Comparison of ENCODE assay signal across 12 cellular contexts in genomic region chr11:65526744-65527143, GRCh38. TPM values are rescaled to one million over a fixed set of nuclear protein-coding genes. Genes with fewer than 3 reads are reported as not detected.
A peak's percentile ranks its signal among the peaks of the same experiment; 100 is the strongest.
DNase-seq lines count a peak whose midpoint lies in the region; ATAC-seq and TF ChIP-seq lines count a peak whose summit lies in the region.
"Had no signal": no experiment of that assay in that cellular context is flagged by ENCODE, and none has a peak within 500 bp of the region (broad histone marks: within the 10 kb centered on the region; RNA-seq: fewer than 3 reads in every experiment).

No MANE protein-coding gene starts in this region.

- H3K4me3 Mint-ChIP-seq in activated CD8-positive, alpha-beta T cell treated with anti-CD3 and anti-CD28 coated beads for 36 hours = peak overlapping the region; percentile 93

- no peaks in the 10 kb centered on the region for H3K27me3 ChIP-seq in right cardiac atrium (ENCODE audit: control insufficient read depth, insufficient read depth)
- H3K27me3 ChIP-seq in right atrium auricular region = no peaks in the 10 kb centered on the region
- no peaks in the 10 kb centered on the region for H3K27me3 ChIP-seq in mesenchymal stem cell (ENCODE audit: control insufficient read depth in 1 of 2, insufficient read depth in 1 of 2, low read length in 2 of 2)

- H3K4me1 ChIP-seq in right cardiac atrium (ENCODE audit: control insufficient read depth, insufficient read depth, low read length) (peaks cover 9% of the 10 kb centered on the region), right atrium auricular region (peaks cover 0 to 30% of the 10 kb centered on the region in 2 donors), mesenchymal stem cell (ENCODE audit: control insufficient read depth, insufficient read depth, low read depth, low read length) (peaks cover 37% of the 10 kb centered on the region)

- H3K79me1 ChIP-seq in mesenchymal stem cell (replicated peaks; ENCODE audit: low read length, poor library complexity, severe bottlenecking) = peaks cover 37% of the 10 kb centered on the region

- no peak overlapping the region for H2AFZ ChIP-seq in mesenchymal stem cell (ENCODE audit: low read depth, low read length)

- H3K9ac ChIP-seq in mesenchymal stem cell (ENCODE audit: low read length) = peak overlapping the region; percentile 98

- peaks cover 37% of the 10 kb centered on the region for H3K36me3 Mint-ChIP-seq in activated CD8-positive, alpha-beta T cell treated with anti-CD3 and anti-CD28 coated beads for 36 hours (ENCODE audit: low read depth)

- no peak overlapping the region for H3K4me3 ChIP-seq in right cardiac atrium (ENCODE audit: low read length)
- no peak overlapping the region for H3K4me3 ChIP-seq in right atrium auricular region
- peak overlapping the region in 1 of 2 experiments; percentile 97 for H3K4me3 ChIP-seq in mesenchymal stem cell (ENCODE audit: insufficient read depth in 1 of 2, low read depth in 1 of 2, low read length in 2 of 2)

- H4K8ac ChIP-seq in mesenchymal stem cell (ENCODE audit: low read length) = no peak overlapping the region

- no peak overlapping the region for H3K4me2 ChIP-seq in mesenchymal stem cell (ENCODE audit: low read length, poor library complexity, severe bottlenecking)

- peak overlapping the region in 1 of 2 experiments; percentile 14 for H3K23ac ChIP-seq in mesenchymal stem cell (ENCODE audit: low read length in 2 of 2)

- POLR2A ChIA-PET in activated CD8-positive, alpha-beta T cell treated with anti-CD3 and anti-CD28 coated beads for 36 hours (lab: Charles Lee) = interaction anchor here (1.0 to 4.0 kb wide), 8 partner anchors 10 to 155 kb away, joined by 3 to 42 read pairs (median 6); partner anchors contain the start of genes MALAT1, MAP3K11 and PCNX3

- no peak overlapping the region for H3K27ac Mint-ChIP-seq in activated CD8-positive, alpha-beta T cell treated with anti-CD3 and anti-CD28 coated beads for 36 hours

- H2AK5ac ChIP-seq in mesenchymal stem cell (ENCODE audit: low read length, severe bottlenecking) = no peak overlapping the region

- no peaks in the 10 kb centered on the region for H3K27me3 Mint-ChIP-seq in activated CD8-positive, alpha-beta T cell treated with anti-CD3 and anti-CD28 coated beads for 36 hours

- no peak overlapping the region for H2BK15ac ChIP-seq in mesenchymal stem cell (ENCODE audit: low read depth, poor library complexity, severe bottlenecking)

- H2BK5ac ChIP-seq in mesenchymal stem cell (ENCODE audit: low read depth, low read length, poor library complexity, severe bottlenecking) = no peak overlapping the region

- no peak overlapping the region for H3K4ac ChIP-seq in mesenchymal stem cell (ENCODE audit: low read depth in 1 of 2, low read length in 2 of 2)

- WGBS in right cardiac atrium = 94% methylated on average over 8 of the region's 8 CpGs
- 97% methylated on average over 8 of the region's 8 CpGs for WGBS in mesenchymal stem cell

- CTCF ChIA-PET in activated CD8-positive, alpha-beta T cell treated with anti-CD3 and anti-CD28 coated beads for 36 hours (lab: Charles Lee) = interaction anchor here (1.2 to 2.4 kb wide), 5 partner anchors 9 to 119 kb away, joined by 3 to 13 read pairs (median 3); no protein-coding TSS in a partner anchor

- H3K9me3 ChIP-seq in right cardiac atrium (ENCODE audit: control insufficient read depth, low read length) = no peaks in the 10 kb centered on the region
- H3K9me3 ChIP-seq in right atrium auricular region = no peaks in the 10 kb centered on the region
- H3K9me3 ChIP-seq in mesenchymal stem cell (ENCODE audit: control insufficient read depth, low read length) = no peaks in the 10 kb centered on the region

- intact Hi-C loops in right cardiac atrium (cut with DNase I) = no loop called here
- intact Hi-C loops in activated CD8-positive, alpha-beta T cell treated with anti-CD3 and anti-CD28 coated beads for 36 hours (cut with micrococcal nuclease) = no loop called here

- no peaks in the 10 kb centered on the region for H3K9me3 Mint-ChIP-seq in activated CD8-positive, alpha-beta T cell treated with anti-CD3 and anti-CD28 coated beads for 36 hours

- no peak overlapping the region for H3K27ac ChIP-seq in right cardiac atrium (ENCODE audit: low read length)
- H3K27ac ChIP-seq in right atrium auricular region = no peak overlapping the region
- no peak overlapping the region for H3K27ac ChIP-seq in mesenchymal stem cell (ENCODE audit: low read length, poor library complexity, severe bottlenecking)

- no peak overlapping the region for H3K18ac ChIP-seq in mesenchymal stem cell (ENCODE audit: low read depth in 1 of 2, low read length in 2 of 2)

- TF ChIP-seq CTCF in right atrium auricular region (IDR thresholded peaks at IDR 0.05) = no peak
- TF ChIP-seq CTCF in activated CD8-positive, alpha-beta T cell treated with anti-CD3 and anti-CD28 coated beads for 36 hours (IDR thresholded peaks at IDR 0.05) = no peak

- H3K36me3 ChIP-seq in right atrium auricular region (peaks cover 40% of the 10 kb centered on the region), mesenchymal stem cell (ENCODE audit: control insufficient read depth in 1 of 2, insufficient read depth in 2 of 2, low read depth in 1 of 2, low read length in 2 of 2) (peaks cover 53 to 54% of the 10 kb centered on the region in 2 experiments)

- no peak overlapping the region for H4K91ac ChIP-seq in mesenchymal stem cell (ENCODE audit: low read length)

- H2BK120ac ChIP-seq in mesenchymal stem cell (ENCODE audit: low read depth, low read length) = no peak overlapping the region

- no peak overlapping the region for H2BK12ac ChIP-seq in mesenchymal stem cell (ENCODE audit: low read length in 2 of 2)

- DNase-seq in right cardiac atrium (peak in 2 of 3 donors; percentile 15 to 58), right atrium auricular region (ENCODE audit: low spot score) (no peak), mesenchymal stem cell (no peak), hepatic stellate cell (ENCODE audit: low spot score) (no peak), NCI-H226 (no peak)
- no peak for DNase-seq in activated CD8-positive, alpha-beta T cell treated with anti-CD3 and anti-CD28 coated beads for 36 hours
- DNase-seq: activated naive CD4-positive, alpha-beta T cell; NCI-H1048; NCI-H510A treated with DMSO at 0.1 percent for 48 hours; RPMI8226 had no signal

- ATAC-seq in right cardiac atrium = no peak
- ATAC-seq in activated CD8-positive, alpha-beta T cell treated with anti-CD3 and anti-CD28 coated beads for 36 hours = no peak
- ATAC-seq in HG02610 (IDR thresholded peaks at IDR 0.05; ENCODE audit: unreplicated experiment) = no peak
- ATAC-seq in GM21529 (IDR thresholded peaks at IDR 0.05; ENCODE audit: unreplicated experiment) = no peak

- peaks cover 63% of the 10 kb centered on the region for H3K4me1 Mint-ChIP-seq in activated CD8-positive, alpha-beta T cell treated with anti-CD3 and anti-CD28 coated beads for 36 hours (ENCODE audit: low read depth)

- H3K14ac ChIP-seq in mesenchymal stem cell (ENCODE audit: low read length in 2 of 2) = no peak overlapping the region

RNA-seq across cellular contexts. Expression of gene SCYL1, which starts 1.9 kb away (rescaled TPM):
- total RNA-seq in right cardiac atrium (10 to 100 TPM; 59.9 to 65.2 (median 62.8) TPM), right atrium auricular region (10 to 100 TPM; 71.8 to 89.7 TPM)
- 56.6 TPM for polyA plus RNA-seq in right cardiac atrium
- total RNA-seq in activated CD8-positive, alpha-beta T cell treated with anti-CD3 and anti-CD28 coated beads for 36 hours = 10 to 100 TPM; 71.5 to 76.8 TPM
- 114 TPM for polyA plus RNA-seq in mesenchymal stem cell (2013, experiment 1 of 2)
- polyA plus RNA-seq in mesenchymal stem cell (2013, experiment 2 of 2) = 115 TPM

RNA-seq across cellular contexts. Expression of gene MALAT1, which starts 27.9 kb away (rescaled TPM):
- total RNA-seq in right cardiac atrium (1,000 to 10,000 TPM; 3,773 to 5,353 (median 5,000) TPM), right atrium auricular region (1,000 to 10,000 TPM; 2,120 to 2,577 TPM)
- 1,948 TPM for polyA plus RNA-seq in right cardiac atrium
- 1,000 to 10,000 TPM; 3,856 to 3,869 TPM for total RNA-seq in activated CD8-positive, alpha-beta T cell treated with anti-CD3 and anti-CD28 coated beads for 36 hours
- 972 TPM for polyA plus RNA-seq in mesenchymal stem cell (2013, experiment 1 of 2)
- polyA plus RNA-seq in mesenchymal stem cell (2013, experiment 2 of 2) = 756 TPM

RNA-seq across cellular contexts. Expression of gene LTBP3, which starts 31.4 kb away (rescaled TPM):
- total RNA-seq in right cardiac atrium = 100 to 1,000 TPM; 128 to 161 (median 140) TPM
- polyA plus RNA-seq in right cardiac atrium = 60.2 TPM
- 100 to 1,000 TPM; 114 to 161 TPM for total RNA-seq in right atrium auricular region
- total RNA-seq in activated CD8-positive, alpha-beta T cell treated with anti-CD3 and anti-CD28 coated beads for 36 hours = 10 to 100 TPM; 55.4 to 56.0 TPM
- 52.8 TPM for polyA plus RNA-seq in mesenchymal stem cell (2013, experiment 1 of 2)
- 46.9 TPM for polyA plus RNA-seq in mesenchymal stem cell (2013, experiment 2 of 2)

RNA-seq across cellular contexts. Expression of gene ZNRD2, which starts 43.5 kb away (rescaled TPM):
- total RNA-seq in right cardiac atrium = 10 to 100 TPM; 32.6 to 35.3 (median 34.9) TPM
- polyA plus RNA-seq in right cardiac atrium = 56.8 TPM
- total RNA-seq in right atrium auricular region = 10 to 100 TPM; 36.1 to 50.6 TPM
- 10 to 100 TPM; 54.3 to 54.7 TPM for total RNA-seq in activated CD8-positive, alpha-beta T cell treated with anti-CD3 and anti-CD28 coated beads for 36 hours
- 64.9 TPM for polyA plus RNA-seq in mesenchymal stem cell (2013, experiment 1 of 2)
- 59.8 TPM for polyA plus RNA-seq in mesenchymal stem cell (2013, experiment 2 of 2)

RNA-seq across cellular contexts. Expression of gene FAM89B, which starts 45.6 kb away (rescaled TPM):
- total RNA-seq in right cardiac atrium (10 to 100 TPM; 40.5 to 46.6 (median 45.9) TPM), right atrium auricular region (10 to 100 TPM; 25.7 to 51.0 TPM)
- polyA plus RNA-seq in right cardiac atrium = 43.0 TPM
- 10 to 100 TPM; 12.7 to 16.0 TPM for total RNA-seq in activated CD8-positive, alpha-beta T cell treated with anti-CD3 and anti-CD28 coated beads for 36 hours
- 50.0 TPM for polyA plus RNA-seq in mesenchymal stem cell (2013, experiment 1 of 2)
- polyA plus RNA-seq in mesenchymal stem cell (2013, experiment 2 of 2) = 53.5 TPM

Comparison
In these comparisons a context has a peak if more than half of its experiments do, and no peak if none do; other contexts are left out.
1. DNase-seq: peak in right cardiac atrium (2 of 3); none in right atrium auricular region (single experiment), activated CD8-positive, alpha-beta T cell treated with anti-CD3 and anti-CD28 coated beads for 36 hours (single experiment), mesenchymal stem cell (single experiment), hepatic stellate cell (single experiment) and NCI-H226 (single experiment).